ENCODE assay signal across 23 cellular contexts in genomic region chr1:14912831-14913230, GRCh38.
DNase-seq lines count a peak whose midpoint lies in the region; ATAC-seq and TF ChIP-seq lines count a peak whose summit lies in the region.
"Had no signal": no experiment of that assay in that cellular context is flagged by ENCODE, and none has a peak within 500 bp of the region (broad histone marks: within the 10 kb centered on the region; RNA-seq: fewer than 3 reads in every experiment).

No MANE protein-coding gene starts in this region.

- H3K4me3 ChIP-seq in mammary epithelial cell (replicated peaks in 1 of 3; ENCODE audit: insufficient read depth in 1 of 3, low read depth in 2 of 3, low read length in 3 of 3) (no peak overlapping the region), osteoblast (ENCODE audit: insufficient read depth, low read length) (no peak overlapping the region), tibial artery (no peak overlapping the region)
- H3K4me3 ChIP-seq: left lung had no signal

- no peak for TF ChIP-seq CTCF in mammary epithelial cell (conservative IDR thresholded peaks at IDR 0.05 in 1 of 2, IDR thresholded peaks at IDR 0.05 in 1 of 2; ENCODE audit: extremely low read depth in 1 of 2, insufficient read depth in 1 of 2, low read depth in 1 of 2, low read length in 2 of 2)
- no peak for TF ChIP-seq CTCF in osteoblast (IDR thresholded peaks at IDR 0.05; ENCODE audit: extremely low read depth, low read depth, low read length)
- no peak for TF ChIP-seq CTCF in tibial artery (IDR thresholded peaks at IDR 0.05)

- no peak for ATAC-seq in HG02970 (IDR thresholded peaks at IDR 0.05; ENCODE audit: low FRiP score, unreplicated experiment)
- ATAC-seq: activated naive CD4-positive, alpha-beta T cell treated with anti-CD3 and anti-CD28 coated beads, Interleukin-2, amount 50 U/mL, for 72 hours; effector memory CD8-positive, alpha-beta T cell; HCT116; left lung; stimulated activated naive B cell treated with anti-CD40 and anti-IgM and Interleukin-4, amounts not matched to agents 10 μg/mL and 1 μg/mL and 100 μg/mL, for 72 hours; T-cell had no signal

- H3K9ac ChIP-seq in mammary epithelial cell (ENCODE audit: insufficient read depth, low read length), result peak overlapping the region; percentile 21

- H3K79me2 ChIP-seq in mammary epithelial cell (ENCODE audit: insufficient read depth, low read length) (no peaks in the 10 kb centered on the region), osteoblast (ENCODE audit: insufficient read depth, low read length) (no peaks in the 10 kb centered on the region)

- H3K27ac ChIP-seq in mammary epithelial cell (ENCODE audit: insufficient read depth, low read depth, low read length) (peak overlapping the region; percentile 77), osteoblast (ENCODE audit: low read depth, low read length) (no peak overlapping the region), tibial artery (peak overlapping the region; percentile 45 to 76)
- H3K27ac ChIP-seq: left lung had no signal

- WGBS in mammary epithelial cell (ENCODE audit: low coverage, missing lambda C conversion rate), result 17% methylated on average over 8 of the region's 8 CpGs

- intact Hi-C loops in mammary epithelial cell (cut with micrococcal nuclease), result loop anchor here (2.0 to 5.0 kb wide), 4 partner anchors 114 to 776 kb away; no protein-coding TSS in a partner anchor
- intact Hi-C loops in tibial artery (cut with DNase I; ENCODE audit: low total_unique reads), result loop anchor here (10.0 kb wide), 1 partner anchor 182 kb away; no protein-coding TSS in a partner anchor

- no peak overlapping the region for H3K4me2 ChIP-seq in mammary epithelial cell (ENCODE audit: insufficient read depth, low read depth, low read length)
- H3K4me2 ChIP-seq in osteoblast (ENCODE audit: insufficient read depth, low read length), result no peak overlapping the region

- in situ Hi-C loops in mammary epithelial cell (cut with MboI; ENCODE audit: low sequenced_read_pairs in 2 of 2), result no loop called here

- CTCF ChIA-PET in mammary epithelial cell (lab: Charles Lee; ENCODE audit: low non-redundant PET), result no interaction called here

- dilution Hi-C loops in mammary epithelial cell (cut with HindIII; ENCODE audit: low sequenced_read_pairs), result loop anchor here (5.0 kb wide), 1 partner anchor 91 kb away; no protein-coding TSS in a partner anchor

- H3K4me1 ChIP-seq in mammary epithelial cell (ENCODE audit: insufficient read depth, low read length) (peaks cover 42% of the 10 kb centered on the region), osteoblast (ENCODE audit: insufficient read depth, low read length) (no peaks in the 10 kb centered on the region), tibial artery (peaks cover 0 to 43% (median 29%) of the 10 kb centered on the region in 4 donors)
- H3K4me1 ChIP-seq: left lung had no signal

- no TSS peak for BruUV-seq in mammary epithelial cell (replicated peaks; lab: Mats Ljungman, UMichigan)

- H3K9me3 ChIP-seq in mammary epithelial cell (replicated peaks; ENCODE audit: insufficient read depth, low read length) (no peaks in the 10 kb centered on the region), osteoblast (ENCODE audit: low read depth, low read length) (no peaks in the 10 kb centered on the region), tibial artery (no peaks in the 10 kb centered on the region)
- H3K9me3 ChIP-seq: left lung had no signal

- H4K20me1 ChIP-seq in mammary epithelial cell (ENCODE audit: insufficient read depth, low read length) (no peaks in the 10 kb centered on the region), osteoblast (ENCODE audit: insufficient read depth, low read length) (no peaks in the 10 kb centered on the region)

- no peaks in the 10 kb centered on the region for H3K36me3 ChIP-seq in mammary epithelial cell (ENCODE audit: insufficient read depth, low read length)
- H3K36me3 ChIP-seq in osteoblast (ENCODE audit: insufficient read depth, low read length), result no peaks in the 10 kb centered on the region
- H3K36me3 ChIP-seq in tibial artery, result no peaks in the 10 kb centered on the region
- H3K36me3 ChIP-seq: left lung had no signal

- DNase-seq in NCI-H69 (lab: John Stamatoyannopoulos, UW) (peak; percentile 18), mammary epithelial cell (no peak), osteoblast (ENCODE audit: insufficient read length, low spot score, missing footprints) (peak; percentile 51), tibial artery (no peak), NCI-H2081 (lab: John Stamatoyannopoulos, UW) (no peak)
- no peak for DNase-seq in stimulated activated CD4-positive, alpha-beta T cell treated with anti-CD3 and anti-CD28 coated beads, Interleukin-12 subunit alpha, Interleukin-12 subunit beta, amount 100 ng/mL, for 4 hours
- DNase-seq: activated CD4-positive, alpha-beta T cell treated with anti-CD3 and anti-CD28 coated beads, Interleukin-2, amount 50 U/mL, for 1 hour; activated effector memory CD4-positive, alpha-beta T cell treated with Interleukin-2 at 50 U/mL for 16 hours; activated T-cell treated with anti-CD3 and anti-CD28 coated beads, Interleukin-2, amount 50 U/mL, for 1 hour; effector memory CD8-positive, alpha-beta T cell; erythroblast; Kasumi-1; left lung; mesenchymal stem cell; NCI-H1436 treated with DMSO at 0.1 percent for 48 hours; NCI-H2107; NCI-H446 treated with DMSO at 0.1 percent for 48 hours; RPMI8226; stimulated activated naive B cell treated with anti-CD40 and anti-IgM and Interleukin-4, amounts not matched to agents 10 μg/mL and 1 μg/mL and 100 μg/mL, for 72 hours; T-cell had no signal

- peak overlapping the region; percentile 80 for H2AFZ ChIP-seq in mammary epithelial cell (ENCODE audit: low read depth, low read length)
- no peak overlapping the region for H2AFZ ChIP-seq in osteoblast (ENCODE audit: low read length)

- H3K27me3 ChIP-seq in mammary epithelial cell (ENCODE audit: insufficient read depth, low read length) (no peaks in the 10 kb centered on the region), osteoblast (ENCODE audit: insufficient read depth, low read length) (no peaks in the 10 kb centered on the region), tibial artery (no peaks in the 10 kb centered on the region)
- H3K27me3 ChIP-seq: left lung had no signal

Comparison
In these comparisons a context has a peak if more than half of its experiments do, and no peak if none do; other contexts are left out.
1. DNase-seq: peak in NCI-H69 (single experiment) and osteoblast (single experiment); none in mammary epithelial cell (single experiment), tibial artery (0 of 2), stimulated activated CD4-positive, alpha-beta T cell treated with anti-CD3 and anti-CD28 coated beads, Interleukin-12 subunit alpha, Interleukin-12 subunit beta, amount 100 ng/mL, for 4 hours (single experiment) and NCI-H2081 (0 of 2).